Comparison of ENCODE assay signal across 7 cellular contexts in the genomic region with DNA sequence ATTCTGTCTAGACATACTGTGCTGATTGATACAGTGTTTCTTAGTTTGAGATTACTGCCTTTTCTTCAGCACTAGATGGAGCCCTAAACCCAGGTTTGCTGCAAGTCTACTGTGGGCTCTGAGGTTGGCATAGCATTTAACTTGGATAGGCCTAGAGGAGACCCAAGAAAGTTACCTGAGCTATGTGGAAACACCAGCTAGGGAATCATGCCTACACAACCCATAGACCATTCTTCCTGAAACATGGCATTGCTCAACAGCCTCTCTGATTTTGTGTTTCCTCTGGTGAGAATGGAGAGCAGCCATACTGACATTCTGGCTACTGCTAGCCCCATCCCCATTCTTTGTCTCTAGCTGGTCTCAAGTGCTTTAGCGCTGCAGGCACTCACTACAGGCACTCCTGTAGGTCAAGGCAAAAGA.
A peak's percentile ranks its signal among the peaks of the same experiment; 100 is the strongest.
DNase-seq lines count a peak whose midpoint lies in the region; ATAC-seq, FAIRE-seq and TF ChIP-seq lines count a peak whose summit lies in the region.

No MANE protein-coding gene starts in this region.

- POLR2A ChIA-PET in GM10248 (lab: Yijun Ruan, JAX) = no interaction called here

- FAIRE-seq in urothelium cell line (lab: Jason Lieb, UNC) = no peak

- CTCF ChIA-PET in GM10248 (lab: Yijun Ruan, JAX) = interaction anchor here (0.7 to 4.0 kb wide), 22 partner anchors 9 to 1118 kb away, joined by 3 to 32 read pairs (median 4); no protein-coding TSS in a partner anchor

- peak; percentile 7 for DNase-seq in GM10248 (ENCODE audit: extremely low spot score)
- peak; percentile 20 for DNase-seq in HK-2 (ENCODE audit: unreplicated experiment)
- DNase-seq in RPMI8226 = peak; percentile 22
- DNase-seq in globus pallidus (ENCODE audit: low spot score) = peak; percentile 3
- peak; percentile 21 for DNase-seq in urothelium cell line (ENCODE audit: low spot score)
- no peak for DNase-seq in NCI-H2107 (lab: John Stamatoyannopoulos, UW)

- peak; percentile 69 for TF ChIP-seq CTCF in GM10248 (IDR thresholded peaks at IDR 0.05; ENCODE audit: control extremely low read depth, extremely low read depth, low read depth, missing control alignments)

- peak; percentile 84 for ATAC-seq in GM21515 (IDR thresholded peaks at IDR 0.05; ENCODE audit: unreplicated experiment)
